ENCODE assay signal across 1 cellular context in the genomic region with DNA sequence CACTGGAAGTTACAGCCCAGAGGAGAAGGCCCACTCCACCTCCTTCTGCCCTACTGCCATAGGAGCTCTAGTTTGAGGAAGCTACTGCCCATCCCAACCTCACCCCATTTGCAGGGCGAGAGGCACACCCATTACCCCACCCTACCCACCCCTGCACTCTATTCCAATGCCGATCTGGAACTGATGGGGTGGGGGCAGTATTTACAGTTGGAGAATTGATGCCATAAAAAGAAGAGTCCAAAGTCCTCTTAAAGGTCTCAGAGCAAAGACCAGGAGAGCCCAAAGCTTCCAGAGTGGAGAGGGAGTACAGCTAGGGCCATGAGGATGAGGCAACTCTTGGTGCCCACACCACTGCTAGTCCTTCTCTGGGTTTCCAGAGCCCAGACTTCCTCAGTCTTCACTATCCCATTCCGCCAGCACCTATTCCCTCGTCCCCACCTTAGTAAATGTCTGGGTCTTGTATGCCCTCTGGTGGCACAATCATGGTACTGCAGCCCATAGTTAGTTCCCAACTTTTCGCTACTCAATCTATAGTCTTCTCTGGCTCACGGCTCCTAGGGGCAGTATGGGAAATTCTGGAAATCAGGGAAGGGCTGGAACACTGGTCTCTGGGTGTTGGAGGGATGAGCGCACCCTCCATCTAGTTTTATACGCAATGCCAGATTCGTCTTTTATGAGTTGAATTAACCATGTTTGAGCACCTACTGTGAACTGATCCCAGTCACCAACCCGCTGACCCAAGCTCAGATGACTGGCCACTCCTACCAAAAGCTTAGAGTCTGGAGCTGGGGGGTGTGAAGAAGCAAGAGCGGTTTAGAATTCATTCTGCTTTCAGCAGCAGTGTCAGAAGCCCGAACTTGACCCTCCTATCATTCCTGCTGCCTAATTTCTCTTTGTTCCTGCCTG.
TF ChIP-seq lines count a peak whose summit lies in the region.

No MANE protein-coding gene starts in this region.

TF ChIP-seq in HepG2, 621 proteins besides CTCF, POLR2A, EP300 and RAD21 (continued from another document and continues in another):
- peak; percentile 40; the same call in 1 of the 2 replicates for TF ChIP-seq SALL1 (CRISPR knock-in tag; IDR thresholded peaks at IDR 0.05)
- TF ChIP-seq, protein P1, sequence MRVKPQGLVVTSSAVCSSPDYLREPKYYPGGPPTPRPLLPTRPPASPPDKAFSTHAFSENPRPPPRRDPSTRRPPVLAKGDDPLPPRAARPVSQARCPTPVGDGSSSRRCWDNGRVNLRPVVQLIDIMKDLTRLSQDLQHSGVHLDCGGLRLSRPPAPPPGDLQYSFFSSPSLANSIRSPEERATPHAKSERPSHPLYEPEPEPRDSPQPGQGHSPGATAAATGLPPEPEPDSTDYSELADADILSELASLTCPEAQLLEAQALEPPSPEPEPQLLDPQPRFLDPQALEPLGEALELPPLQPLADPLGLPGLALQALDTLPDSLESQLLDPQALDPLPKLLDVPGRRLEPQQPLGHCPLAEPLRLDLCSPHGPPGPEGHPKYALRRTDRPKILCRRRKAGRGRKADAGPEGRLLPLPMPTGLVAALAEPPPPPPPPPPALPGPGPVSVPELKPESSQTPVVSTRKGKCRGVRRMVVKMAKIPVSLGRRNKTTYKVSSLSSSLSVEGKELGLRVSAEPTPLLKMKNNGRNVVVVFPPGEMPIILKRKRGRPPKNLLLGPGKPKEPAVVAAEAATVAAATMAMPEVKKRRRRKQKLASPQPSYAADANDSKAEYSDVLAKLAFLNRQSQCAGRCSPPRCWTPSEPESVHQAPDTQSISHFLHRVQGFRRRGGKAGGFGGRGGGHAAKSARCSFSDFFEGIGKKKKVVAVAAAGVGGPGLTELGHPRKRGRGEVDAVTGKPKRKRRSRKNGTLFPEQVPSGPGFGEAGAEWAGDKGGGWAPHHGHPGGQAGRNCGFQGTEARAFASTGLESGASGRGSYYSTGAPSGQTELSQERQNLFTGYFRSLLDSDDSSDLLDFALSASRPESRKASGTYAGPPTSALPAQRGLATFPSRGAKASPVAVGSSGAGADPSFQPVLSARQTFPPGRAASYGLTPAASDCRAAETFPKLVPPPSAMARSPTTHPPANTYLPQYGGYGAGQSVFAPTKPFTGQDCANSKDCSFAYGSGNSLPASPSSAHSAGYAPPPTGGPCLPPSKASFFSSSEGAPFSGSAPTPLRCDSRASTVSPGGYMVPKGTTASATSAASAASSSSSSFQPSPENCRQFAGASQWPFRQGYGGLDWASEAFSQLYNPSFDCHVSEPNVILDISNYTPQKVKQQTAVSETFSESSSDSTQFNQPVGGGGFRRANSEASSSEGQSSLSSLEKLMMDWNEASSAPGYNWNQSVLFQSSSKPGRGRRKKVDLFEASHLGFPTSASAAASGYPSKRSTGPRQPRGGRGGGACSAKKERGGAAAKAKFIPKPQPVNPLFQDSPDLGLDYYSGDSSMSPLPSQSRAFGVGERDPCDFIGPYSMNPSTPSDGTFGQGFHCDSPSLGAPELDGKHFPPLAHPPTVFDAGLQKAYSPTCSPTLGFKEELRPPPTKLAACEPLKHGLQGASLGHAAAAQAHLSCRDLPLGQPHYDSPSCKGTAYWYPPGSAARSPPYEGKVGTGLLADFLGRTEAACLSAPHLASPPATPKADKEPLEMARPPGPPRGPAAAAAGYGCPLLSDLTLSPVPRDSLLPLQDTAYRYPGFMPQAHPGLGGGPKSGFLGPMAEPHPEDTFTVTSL (CRISPR knock-in tag; IDR thresholded peaks at IDR 0.05; ENCODE audit: borderline replicate concordance), result no peak
- TF ChIP-seq NR2F1 (CRISPR knock-in tag; IDR thresholded peaks at IDR 0.05), result no peak
- TF ChIP-seq, protein P2, sequence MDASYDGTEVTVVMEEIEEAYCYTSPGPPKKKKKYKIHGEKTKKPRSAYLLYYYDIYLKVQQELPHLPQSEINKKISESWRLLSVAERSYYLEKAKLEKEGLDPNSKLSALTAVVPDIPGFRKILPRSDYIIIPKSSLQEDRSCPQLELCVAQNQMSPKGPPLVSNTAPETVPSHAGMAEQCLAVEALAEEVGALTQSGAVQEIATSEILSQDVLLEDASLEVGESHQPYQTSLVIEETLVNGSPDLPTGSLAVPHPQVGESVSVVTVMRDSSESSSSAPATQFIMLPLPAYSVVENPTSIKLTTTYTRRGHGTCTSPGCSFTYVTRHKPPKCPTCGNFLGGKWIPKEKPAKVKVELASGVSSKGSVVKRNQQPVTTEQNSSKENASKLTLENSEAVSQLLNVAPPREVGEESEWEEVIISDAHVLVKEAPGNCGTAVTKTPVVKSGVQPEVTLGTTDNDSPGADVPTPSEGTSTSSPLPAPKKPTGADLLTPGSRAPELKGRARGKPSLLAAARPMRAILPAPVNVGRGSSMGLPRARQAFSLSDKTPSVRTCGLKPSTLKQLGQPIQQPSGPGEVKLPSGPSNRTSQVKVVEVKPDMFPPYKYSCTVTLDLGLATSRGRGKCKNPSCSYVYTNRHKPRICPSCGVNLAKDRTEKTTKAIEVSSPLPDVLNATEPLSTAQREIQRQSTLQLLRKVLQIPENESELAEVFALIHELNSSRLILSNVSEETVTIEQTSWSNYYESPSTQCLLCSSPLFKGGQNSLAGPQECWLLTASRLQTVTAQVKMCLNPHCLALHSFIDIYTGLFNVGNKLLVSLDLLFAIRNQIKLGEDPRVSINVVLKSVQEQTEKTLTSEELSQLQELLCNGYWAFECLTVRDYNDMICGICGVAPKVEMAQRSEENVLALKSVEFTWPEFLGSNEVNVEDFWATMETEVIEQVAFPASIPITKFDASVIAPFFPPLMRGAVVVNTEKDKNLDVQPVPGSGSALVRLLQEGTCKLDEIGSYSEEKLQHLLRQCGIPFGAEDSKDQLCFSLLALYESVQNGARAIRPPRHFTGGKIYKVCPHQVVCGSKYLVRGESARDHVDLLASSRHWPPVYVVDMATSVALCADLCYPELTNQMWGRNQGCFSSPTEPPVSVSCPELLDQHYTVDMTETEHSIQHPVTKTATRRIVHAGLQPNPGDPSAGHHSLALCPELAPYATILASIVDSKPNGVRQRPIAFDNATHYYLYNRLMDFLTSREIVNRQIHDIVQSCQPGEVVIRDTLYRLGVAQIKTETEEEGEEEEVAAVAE (CRISPR knock-in tag; IDR thresholded peaks at IDR 0.05; ENCODE audit: borderline replicate concordance), result no peak
- TF ChIP-seq U2AF2 (IDR thresholded peaks at IDR 0.05; ENCODE audit: low read depth, low read length), result no peak
- TF ChIP-seq, protein P3, sequence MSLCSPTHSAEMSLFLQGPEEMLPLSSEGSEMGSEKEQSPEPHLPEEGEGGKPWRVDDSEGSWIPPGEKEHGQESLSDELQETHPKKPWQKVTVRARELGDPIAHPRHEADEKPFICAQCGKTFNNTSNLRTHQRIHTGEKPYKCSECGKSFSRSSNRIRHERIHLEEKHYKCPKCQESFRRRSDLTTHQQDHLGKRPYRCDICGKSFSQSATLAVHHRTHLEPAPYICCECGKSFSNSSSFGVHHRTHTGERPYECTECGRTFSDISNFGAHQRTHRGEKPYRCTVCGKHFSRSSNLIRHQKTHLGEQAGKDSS (CRISPR knock-in tag; IDR thresholded peaks at IDR 0.05; ENCODE audit: borderline replicate concordance, low read depth), result peak; percentile 64; the same call in 1 of the 2 replicates
- 0 out of 2 replicates have a peak, but pooled peaks have one; percentile 38 for TF ChIP-seq DNMT3B (CRISPR knock-in tag; conservative IDR thresholded peaks at IDR 0.05)
- TF ChIP-seq BORCS8-MEF2B (CRISPR knock-in tag; IDR thresholded peaks at IDR 0.05), result no peak
- TF ChIP-seq EHMT2 (IDR thresholded peaks at IDR 0.05; ENCODE audit: borderline replicate concordance, low read depth, low read length), result no peak
- no peak for TF ChIP-seq MAFG (CRISPR knock-in tag; IDR thresholded peaks at IDR 0.05)
- TF ChIP-seq MAFK (conservative IDR thresholded peaks at IDR 0.05 in 1 of 2, IDR thresholded peaks at IDR 0.05 in 1 of 2; ENCODE audit: low read length in 2 of 2), result no peak
- TF ChIP-seq, protein P4, sequence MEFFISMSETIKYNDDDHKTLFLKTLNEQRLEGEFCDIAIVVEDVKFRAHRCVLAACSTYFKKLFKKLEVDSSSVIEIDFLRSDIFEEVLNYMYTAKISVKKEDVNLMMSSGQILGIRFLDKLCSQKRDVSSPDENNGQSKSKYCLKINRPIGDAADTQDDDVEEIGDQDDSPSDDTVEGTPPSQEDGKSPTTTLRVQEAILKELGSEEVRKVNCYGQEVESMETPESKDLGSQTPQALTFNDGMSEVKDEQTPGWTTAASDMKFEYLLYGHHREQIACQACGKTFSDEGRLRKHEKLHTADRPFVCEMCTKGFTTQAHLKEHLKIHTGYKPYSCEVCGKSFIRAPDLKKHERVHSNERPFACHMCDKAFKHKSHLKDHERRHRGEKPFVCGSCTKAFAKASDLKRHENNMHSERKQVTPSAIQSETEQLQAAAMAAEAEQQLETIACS (CRISPR knock-in tag; IDR thresholded peaks at IDR 0.05), result no peak
- TF ChIP-seq TRIM24 (CRISPR knock-in tag; IDR thresholded peaks at IDR 0.05), result no peak
- no peak for TF ChIP-seq ZNF251 (CRISPR knock-in tag; IDR thresholded peaks at IDR 0.05)
- TF ChIP-seq SMYD3 (CRISPR knock-in tag; IDR thresholded peaks at IDR 0.05), result no peak
- TF ChIP-seq, protein P5, sequence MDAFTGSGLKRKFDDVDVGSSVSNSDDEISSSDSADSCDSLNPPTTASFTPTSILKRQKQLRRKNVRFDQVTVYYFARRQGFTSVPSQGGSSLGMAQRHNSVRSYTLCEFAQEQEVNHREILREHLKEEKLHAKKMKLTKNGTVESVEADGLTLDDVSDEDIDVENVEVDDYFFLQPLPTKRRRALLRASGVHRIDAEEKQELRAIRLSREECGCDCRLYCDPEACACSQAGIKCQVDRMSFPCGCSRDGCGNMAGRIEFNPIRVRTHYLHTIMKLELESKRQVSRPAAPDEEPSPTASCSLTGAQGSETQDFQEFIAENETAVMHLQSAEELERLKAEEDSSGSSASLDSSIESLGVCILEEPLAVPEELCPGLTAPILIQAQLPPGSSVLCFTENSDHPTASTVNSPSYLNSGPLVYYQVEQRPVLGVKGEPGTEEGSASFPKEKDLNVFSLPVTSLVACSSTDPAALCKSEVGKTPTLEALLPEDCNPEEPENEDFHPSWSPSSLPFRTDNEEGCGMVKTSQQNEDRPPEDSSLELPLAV (CRISPR knock-in tag; conservative IDR thresholded peaks at IDR 0.05; ENCODE audit: low read depth), result no peak
- no peak for TF ChIP-seq ZNF263 (CRISPR knock-in tag; IDR thresholded peaks at IDR 0.05)
- no peak for TF ChIP-seq NPAS2 (CRISPR knock-in tag; IDR thresholded peaks at IDR 0.05; ENCODE audit: borderline replicate concordance)
- TF ChIP-seq ISL2 (CRISPR knock-in tag; IDR thresholded peaks at IDR 0.05), result no peak
- no peak for TF ChIP-seq ZNF674 (CRISPR knock-in tag; IDR thresholded peaks at IDR 0.05; ENCODE audit: low read depth)
- no peak for TF ChIP-seq ZFP82 (CRISPR knock-in tag; IDR thresholded peaks at IDR 0.05; ENCODE audit: borderline replicate concordance)
- no peak for TF ChIP-seq FOXA3 (CRISPR knock-in tag; IDR thresholded peaks at IDR 0.05)
- TF ChIP-seq KAT8 (CRISPR knock-in tag; IDR thresholded peaks at IDR 0.05), result 0 out of 2 replicates have a peak, but pooled peaks have one; percentile 46
- TF ChIP-seq ONECUT2 (CRISPR knock-in tag; IDR thresholded peaks at IDR 0.05), result no peak
- TF ChIP-seq, protein P6, sequence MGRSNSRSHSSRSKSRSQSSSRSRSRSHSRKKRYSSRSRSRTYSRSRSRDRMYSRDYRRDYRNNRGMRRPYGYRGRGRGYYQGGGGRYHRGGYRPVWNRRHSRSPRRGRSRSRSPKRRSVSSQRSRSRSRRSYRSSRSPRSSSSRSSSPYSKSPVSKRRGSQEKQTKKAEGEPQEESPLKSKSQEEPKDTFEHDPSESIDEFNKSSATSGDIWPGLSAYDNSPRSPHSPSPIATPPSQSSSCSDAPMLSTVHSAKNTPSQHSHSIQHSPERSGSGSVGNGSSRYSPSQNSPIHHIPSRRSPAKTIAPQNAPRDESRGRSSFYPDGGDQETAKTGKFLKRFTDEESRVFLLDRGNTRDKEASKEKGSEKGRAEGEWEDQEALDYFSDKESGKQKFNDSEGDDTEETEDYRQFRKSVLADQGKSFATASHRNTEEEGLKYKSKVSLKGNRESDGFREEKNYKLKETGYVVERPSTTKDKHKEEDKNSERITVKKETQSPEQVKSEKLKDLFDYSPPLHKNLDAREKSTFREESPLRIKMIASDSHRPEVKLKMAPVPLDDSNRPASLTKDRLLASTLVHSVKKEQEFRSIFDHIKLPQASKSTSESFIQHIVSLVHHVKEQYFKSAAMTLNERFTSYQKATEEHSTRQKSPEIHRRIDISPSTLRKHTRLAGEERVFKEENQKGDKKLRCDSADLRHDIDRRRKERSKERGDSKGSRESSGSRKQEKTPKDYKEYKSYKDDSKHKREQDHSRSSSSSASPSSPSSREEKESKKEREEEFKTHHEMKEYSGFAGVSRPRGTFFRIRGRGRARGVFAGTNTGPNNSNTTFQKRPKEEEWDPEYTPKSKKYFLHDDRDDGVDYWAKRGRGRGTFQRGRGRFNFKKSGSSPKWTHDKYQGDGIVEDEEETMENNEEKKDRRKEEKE (IDR thresholded peaks at IDR 0.05), result no peak
- TF ChIP-seq, protein P7, sequence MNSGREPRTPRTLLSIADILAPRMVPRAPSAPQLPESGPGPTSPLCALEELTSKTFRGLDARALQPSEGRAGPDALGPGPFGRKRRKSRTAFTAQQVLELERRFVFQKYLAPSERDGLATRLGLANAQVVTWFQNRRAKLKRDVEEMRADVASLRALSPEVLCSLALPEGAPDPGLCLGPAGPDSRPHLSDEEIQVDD (CRISPR knock-in tag; IDR thresholded peaks at IDR 0.05; ENCODE audit: borderline replicate concordance), result no peak
- TF ChIP-seq, protein P8, sequence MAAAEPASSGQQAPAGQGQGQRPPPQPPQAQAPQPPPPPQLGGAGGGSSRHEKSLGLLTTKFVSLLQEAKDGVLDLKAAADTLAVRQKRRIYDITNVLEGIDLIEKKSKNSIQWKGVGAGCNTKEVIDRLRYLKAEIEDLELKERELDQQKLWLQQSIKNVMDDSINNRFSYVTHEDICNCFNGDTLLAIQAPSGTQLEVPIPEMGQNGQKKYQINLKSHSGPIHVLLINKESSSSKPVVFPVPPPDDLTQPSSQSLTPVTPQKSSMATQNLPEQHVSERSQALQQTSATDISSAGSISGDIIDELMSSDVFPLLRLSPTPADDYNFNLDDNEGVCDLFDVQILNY (CRISPR knock-in tag; conservative IDR thresholded peaks at IDR 0.05), result no peak
- no peak for TF ChIP-seq ZNF567 (CRISPR knock-in tag; IDR thresholded peaks at IDR 0.05; ENCODE audit: borderline replicate concordance)
- TF ChIP-seq, protein P9, sequence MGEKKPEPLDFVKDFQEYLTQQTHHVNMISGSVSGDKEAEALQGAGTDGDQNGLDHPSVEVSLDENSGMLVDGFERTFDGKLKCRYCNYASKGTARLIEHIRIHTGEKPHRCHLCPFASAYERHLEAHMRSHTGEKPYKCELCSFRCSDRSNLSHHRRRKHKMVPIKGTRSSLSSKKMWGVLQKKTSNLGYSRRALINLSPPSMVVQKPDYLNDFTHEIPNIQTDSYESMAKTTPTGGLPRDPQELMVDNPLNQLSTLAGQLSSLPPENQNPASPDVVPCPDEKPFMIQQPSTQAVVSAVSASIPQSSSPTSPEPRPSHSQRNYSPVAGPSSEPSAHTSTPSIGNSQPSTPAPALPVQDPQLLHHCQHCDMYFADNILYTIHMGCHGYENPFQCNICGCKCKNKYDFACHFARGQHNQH (CRISPR knock-in tag; IDR thresholded peaks at IDR 0.05), result 0 out of 2 replicates have a peak, but pooled peaks have one; percentile 17
- TF ChIP-seq ZNF749 (CRISPR knock-in tag; IDR thresholded peaks at IDR 0.05; ENCODE audit: borderline replicate concordance), result no peak
- TF ChIP-seq CEBPB (IDR thresholded peaks at IDR 0.05; ENCODE audit: borderline replicate concordance, low read depth, low read length), result no peak
- TF ChIP-seq, protein P10, sequence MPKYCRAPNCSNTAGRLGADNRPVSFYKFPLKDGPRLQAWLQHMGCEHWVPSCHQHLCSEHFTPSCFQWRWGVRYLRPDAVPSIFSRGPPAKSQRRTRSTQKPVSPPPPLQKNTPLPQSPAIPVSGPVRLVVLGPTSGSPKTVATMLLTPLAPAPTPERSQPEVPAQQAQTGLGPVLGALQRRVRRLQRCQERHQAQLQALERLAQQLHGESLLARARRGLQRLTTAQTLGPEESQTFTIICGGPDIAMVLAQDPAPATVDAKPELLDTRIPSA (CRISPR knock-in tag; IDR thresholded peaks at IDR 0.05; ENCODE audit: borderline replicate concordance), result no peak
